ENCODE assay signal across 8 cellular contexts in genomic region chr3:53109822-53110771, GRCh38. TPM values are rescaled to one million over a fixed set of nuclear protein-coding genes. Genes with fewer than 3 reads are reported as not detected.
DNase-seq lines count a peak whose midpoint lies in the region; FAIRE-seq and TF ChIP-seq lines count a peak whose summit lies in the region.

No MANE protein-coding gene starts in this region.

- peak; percentile 18 for DNase-seq in activated CD4-positive, alpha-beta T cell treated with anti-CD3 and anti-CD28 coated beads, Interleukin-2, amount 50 U/mL, for 1 hour
- DNase-seq in fibroblast of mammary gland (ENCODE audit: low read depth) (peak; percentile 93), osteocyte (ENCODE audit: extremely low spot score, unreplicated experiment) (no peak), DMS153 treated with DMSO at 0.1 percent for 48 hours (lab: John Stamatoyannopoulos, UW; ENCODE audit: unreplicated experiment) (no peak), NCI-H524 treated with DMSO at 0.1 percent for 48 hours (lab: John Stamatoyannopoulos, UW) (no peak)
- DNase-seq in activated effector memory CD4-positive, alpha-beta T cell treated with anti-CD3 and anti-CD28 coated beads, Interleukin-2, amount 50 U/mL, for 16 hours = no peak

- peak; percentile 46 for FAIRE-seq in G401.6 (lab: Jason Lieb, UNC)

- H3K4me3 Mint-ChIP-seq in osteocyte (ENCODE audit: unreplicated experiment) = no peak overlapping the region

- H3K79me2 ChIP-seq in Loucy (ENCODE audit: insufficient read depth, low read length) = no peaks in the 10 kb centered on the region

- H3K4me1 Mint-ChIP-seq in osteocyte (ENCODE audit: unreplicated experiment) = peaks cover 4% of the 10 kb centered on the region

- H2AFZ ChIP-seq in Loucy (ENCODE audit: low read length) = no peak overlapping the region

- no peaks in the 10 kb centered on the region for H3F3A ChIP-seq in Loucy (ENCODE audit: low read depth)

- H3K4me2 ChIP-seq in Loucy (ENCODE audit: low read depth, low read length, poor library complexity, severe bottlenecking) = no peak overlapping the region

- H3K27ac Mint-ChIP-seq in osteocyte (ENCODE audit: unreplicated experiment) = peak overlapping the region; percentile 21

- H3K9me3 ChIP-seq in Loucy (ENCODE audit: insufficient read depth, low read depth, low read length) = no peaks in the 10 kb centered on the region

- TF ChIP-seq CTCF in Loucy (conservative IDR thresholded peaks at IDR 0.05; ENCODE audit: low read length) = peak; percentile 66
- TF ChIP-seq CTCF in fibroblast of mammary gland (conservative IDR thresholded peaks at IDR 0.05; ENCODE audit: control insufficient read depth, insufficient read depth, low read depth, low read length) = peak; percentile 94
- peak; percentile 43 for TF ChIP-seq CTCF in osteocyte (IDR thresholded peaks at IDR 0.05)

- peaks cover 18% of the 10 kb centered on the region; the same call in 1 of the 2 replicates for H3K36me3 ChIP-seq in Loucy (ENCODE audit: insufficient read depth, low read length)

- no peaks in the 10 kb centered on the region for H3K27me3 ChIP-seq in Loucy (ENCODE audit: insufficient read depth, low read length, poor library complexity, severe bottlenecking)

- no peaks in the 10 kb centered on the region for H3K27me3 Mint-ChIP-seq in osteocyte (ENCODE audit: unreplicated experiment)

- no peaks in the 10 kb centered on the region for H3K9me3 Mint-ChIP-seq in osteocyte (ENCODE audit: unreplicated experiment)

- H3K36me3 Mint-ChIP-seq in osteocyte (ENCODE audit: unreplicated experiment) = peaks cover 20% of the 10 kb centered on the region

- H3K4me3 ChIP-seq in Loucy (ENCODE audit: low read length, poor library complexity, severe bottlenecking) = no peak overlapping the region
- no peak overlapping the region for H3K4me3 ChIP-seq in fibroblast of mammary gland (ENCODE audit: control insufficient read depth, low read depth, low read length)

- no peaks in the 10 kb centered on the region for H3K4me1 ChIP-seq in Loucy (ENCODE audit: insufficient read depth, low read length, poor library complexity, severe bottlenecking)

- no peaks in the 10 kb centered on the region for H4K20me1 ChIP-seq in Loucy (ENCODE audit: insufficient read depth, low read length, poor library complexity, severe bottlenecking)

- no peaks in the 10 kb centered on the region for H3K9me2 ChIP-seq in Loucy (replicated peaks; ENCODE audit: low read depth, low read length)

- H3K9ac ChIP-seq in Loucy (ENCODE audit: low read depth, low read length, poor library complexity, severe bottlenecking) = no peak overlapping the region

RNA-seq across cellular contexts. Expression of gene RFT1, which starts 20.1 kb away (rescaled TPM):
- 19.1 and 21.4 TPM in 2 replicates for total RNA-seq in osteocyte

RNA-seq across cellular contexts. Expression of gene PRKCD, which starts 50.9 kb away (rescaled TPM):
- total RNA-seq in osteocyte = 14.9 and 17.1 TPM in 2 replicates

Comparison
In these comparisons a context has a peak if more than half of its experiments do, and no peak if none do; other contexts are left out.
1. CTCF ChIP-seq: peak in every context shown above with its lines; median percentile 94 in fibroblast of mammary gland; 66 in Loucy; 43 in osteocyte.
2. DNase-seq: peak in activated CD4-positive, alpha-beta T cell treated with anti-CD3 and anti-CD28 coated beads, Interleukin-2, amount 50 U/mL, for 1 hour (single experiment) and fibroblast of mammary gland (single experiment); none in osteocyte (single experiment), DMS153 treated with DMSO at 0.1 percent for 48 hours (single experiment), activated effector memory CD4-positive, alpha-beta T cell treated with anti-CD3 and anti-CD28 coated beads, Interleukin-2, amount 50 U/mL, for 16 hours (single experiment) and NCI-H524 treated with DMSO at 0.1 percent for 48 hours (single experiment).